ENCODE assay signal across 30 cellular contexts in genomic region chr6:159887146-159887545, GRCh38. TPM values are rescaled to one million over a fixed set of nuclear protein-coding genes. Genes with fewer than 3 reads are reported as not detected.
"Had no signal": no experiment of that assay in that cellular context is flagged by ENCODE, and none has a peak within 500 bp of the region (broad histone marks: within the 10 kb centered on the region; RNA-seq: fewer than 3 reads in every experiment).

No MANE protein-coding gene starts in this region.

- H3K4me2 ChIP-seq: KMS-11 had no signal

- H3K4me1 Mint-ChIP-seq: activated CD4-positive, alpha-beta memory T cell treated with anti-CD3 and anti-CD28 coated beads, Interleukin-2, amount 10 ng/mL, durations not matched to agents 7 days and 5 days; activated CD4-positive, alpha-beta T cell treated with anti-CD3 and anti-CD28 coated beads for 36 hours; activated naive CD8-positive, alpha-beta T cell treated with anti-CD3 and anti-CD28 coated beads for 36 hours; activated T-helper 17 cell treated with anti-CD3 and anti-CD28 coated beads, Interleukin-2, amount 50 U/mL, for 72 hours; central memory CD8-positive, alpha-beta T cell; IgD-negative memory B cell had no signal

- H3K9ac ChIP-seq: KMS-11 had no signal

- H3K27ac ChIP-seq: adrenal gland, KMS-11, Peyer's patch, VCaP had no signal

- H3K36me3 ChIP-seq: adrenal gland, Peyer's patch had no signal

- ATAC-seq: activated CD4-positive, alpha-beta T cell treated with anti-CD3 and anti-CD28 coated beads for 36 hours; activated T-helper 17 cell treated with anti-CD3 and anti-CD28 coated beads, Interleukin-2, amount 50 U/mL, for 72 hours had no signal

- DNase-seq: activated CD4-positive, alpha-beta memory T cell treated with anti-CD3 and anti-CD28 coated beads, Interleukin-2, amount 10 ng/mL, durations not matched to agents 7 days and 5 days; activated CD4-positive, alpha-beta T cell treated with anti-CD3 and anti-CD28 coated beads, Interleukin-2, amount 50 U/mL, for 1 hour; activated gamma-delta T cell; activated naive CD4-positive, alpha-beta T cell treated with anti-CD3 and anti-CD28 coated beads for 36 hours; activated naive CD8-positive, alpha-beta T cell treated with anti-CD3 and anti-CD28 coated beads for 36 hours; activated T-cell treated with anti-CD3 and anti-CD28 coated beads for 4 hours; activated T-cell treated with anti-CD3 and anti-CD28 coated beads, Interleukin-2, amount 50 U/mL, for 48 hours; adrenal gland; anterior cingulate cortex; NCI-H1092; NCI-H1417 treated with DMSO at 0.1 percent for 48 hours; NCI-H1694; NCI-H2029; NCI-H2107; NCI-H2171 treated with DMSO at 0.1 percent for 48 hours; NCI-H345; NCI-H510A; NCI-H526 treated with DMSO at 0.1 percent for 48 hours; Peyer's patch; SIG-M5; T-helper 1 cell had no signal

- H3K36me3 Mint-ChIP-seq: activated naive CD8-positive, alpha-beta T cell treated with anti-CD3 and anti-CD28 coated beads for 36 hours; IgD-negative memory B cell had no signal

- H3K9me3 ChIP-seq: adrenal gland, Peyer's patch had no signal

- H3K27ac Mint-ChIP-seq: activated CD4-positive, alpha-beta memory T cell treated with anti-CD3 and anti-CD28 coated beads, Interleukin-2, amount 10 ng/mL, durations not matched to agents 7 days and 5 days; activated CD4-positive, alpha-beta T cell treated with anti-CD3 and anti-CD28 coated beads for 36 hours; activated naive CD4-positive, alpha-beta T cell treated with anti-CD3 and anti-CD28 coated beads for 36 hours; activated naive CD8-positive, alpha-beta T cell treated with anti-CD3 and anti-CD28 coated beads for 36 hours; activated T-helper 17 cell treated with anti-CD3 and anti-CD28 coated beads, Interleukin-2, amount 50 U/mL, for 72 hours; IgD-negative memory B cell had no signal

- H3K4me1 ChIP-seq: adrenal gland, Peyer's patch had no signal

- H3K9me3 Mint-ChIP-seq: activated CD4-positive, alpha-beta memory T cell treated with anti-CD3 and anti-CD28 coated beads, Interleukin-2, amount 10 ng/mL, durations not matched to agents 7 days and 5 days; activated naive CD4-positive, alpha-beta T cell treated with anti-CD3 and anti-CD28 coated beads for 36 hours; activated naive CD8-positive, alpha-beta T cell treated with anti-CD3 and anti-CD28 coated beads for 36 hours; activated T-helper 17 cell treated with anti-CD3 and anti-CD28 coated beads, Interleukin-2, amount 50 U/mL, for 72 hours; central memory CD8-positive, alpha-beta T cell; IgD-negative memory B cell had no signal

- H3K4me3 Mint-ChIP-seq: activated CD4-positive, alpha-beta memory T cell treated with anti-CD3 and anti-CD28 coated beads, Interleukin-2, amount 10 ng/mL, durations not matched to agents 7 days and 5 days; activated CD4-positive, alpha-beta T cell treated with anti-CD3 and anti-CD28 coated beads for 36 hours; activated naive CD4-positive, alpha-beta T cell treated with anti-CD3 and anti-CD28 coated beads for 36 hours; activated naive CD8-positive, alpha-beta T cell treated with anti-CD3 and anti-CD28 coated beads for 36 hours; activated T-helper 17 cell treated with anti-CD3 and anti-CD28 coated beads, Interleukin-2, amount 50 U/mL, for 72 hours; central memory CD8-positive, alpha-beta T cell; IgD-negative memory B cell had no signal

- H3K4me3 ChIP-seq: adrenal gland, Peyer's patch had no signal

RNA-seq across cellular contexts. Expression of gene MAS1, which starts 3.6 kb away (rescaled TPM):
- total RNA-seq: activated CD4-positive, alpha-beta memory T cell treated with anti-CD3 and anti-CD28 coated beads, Interleukin-2, amount 10 ng/mL, durations not matched to agents 7 days and 5 days; activated CD4-positive, alpha-beta T cell treated with anti-CD3 and anti-CD28 coated beads for 36 hours; activated CD8-positive, alpha-beta memory T cell treated with anti-CD3 and anti-CD28 coated beads for 36 hours; activated naive CD4-positive, alpha-beta T cell treated with anti-CD3 and anti-CD28 coated beads for 36 hours; activated naive CD8-positive, alpha-beta T cell treated with anti-CD3 and anti-CD28 coated beads for 36 hours; activated T-helper 17 cell treated with anti-CD3 and anti-CD28 coated beads, Interleukin-2, amount 50 U/mL, for 72 hours; adrenal gland; MCF 10A; Peyer's patch; T-helper 2 cell treated with Interferon-gamma antibody and Interleukin-4, amounts not matched to agents 100 ng/mL and 5 ng/mL, for 36 hours had no signal
- polyA plus RNA-seq: IgD-negative memory B cell had no signal
